Comparison of ENCODE assay signal across 8 cellular contexts in genomic region chr6:46325561-46326525, GRCh38.
DNase-seq lines count a peak whose midpoint lies in the region; ATAC-seq and TF ChIP-seq lines count a peak whose summit lies in the region.

No MANE protein-coding gene starts in this region.

- H2BK5ac ChIP-seq in mesenchymal stem cell (ENCODE audit: low read depth, low read length, poor library complexity, severe bottlenecking) = no peak overlapping the region

- H3K18ac ChIP-seq in mesenchymal stem cell (ENCODE audit: low read depth in 1 of 2, low read length in 2 of 2) = peak overlapping the region in 1 of 2 experiments; percentile 38

- peak overlapping the region; percentile 44 for H3K9ac ChIP-seq in Karpas-422 (ENCODE audit: low read length)
- peak overlapping the region; percentile 80 for H3K9ac ChIP-seq in mesenchymal stem cell (ENCODE audit: low read length)

- H3K27ac Mint-ChIP-seq in activated naive CD8-positive, alpha-beta T cell treated with anti-CD3 and anti-CD28 coated beads for 36 hours = no peak overlapping the region

- no peaks in the 10 kb centered on the region for H4K20me1 ChIP-seq in Karpas-422 (ENCODE audit: insufficient read depth, low read depth, low read length)

- no peaks in the 10 kb centered on the region for H3K9me2 ChIP-seq in Karpas-422 (replicated peaks; ENCODE audit: insufficient read depth, low read length)

- H3K4me2 ChIP-seq in Karpas-422 (ENCODE audit: low read depth, low read length, poor library complexity, severe bottlenecking) (peak overlapping the region; percentile 66), mesenchymal stem cell (ENCODE audit: low read length, poor library complexity, severe bottlenecking) (peak overlapping the region; percentile 39)

- in situ Hi-C loops in astrocyte of the cerebellum (cut with HindIII; ENCODE audit: low sequenced_read_pairs) = no loop called here

- no peaks in the 10 kb centered on the region for H3K36me3 Mint-ChIP-seq in activated naive CD8-positive, alpha-beta T cell treated with anti-CD3 and anti-CD28 coated beads for 36 hours

- no peak overlapping the region for H3K23ac ChIP-seq in mesenchymal stem cell (ENCODE audit: low read length in 2 of 2)

- peak overlapping the region; percentile 7; the same call in 1 of the 2 replicates for H3K4me3 ChIP-seq in BJ (ENCODE audit: low read depth, low read length)
- peak overlapping the region; percentile 33 for H3K4me3 ChIP-seq in Karpas-422 (ENCODE audit: low read length)
- H3K4me3 ChIP-seq in astrocyte of the cerebellum (ENCODE audit: low read depth, low read length) = peak overlapping the region; percentile 30
- H3K4me3 ChIP-seq in mesenchymal stem cell (ENCODE audit: insufficient read depth in 1 of 2, low read depth in 1 of 2, low read length in 2 of 2) = peak overlapping the region in 1 of 2 experiments; percentile 81

- no peak overlapping the region for H4K8ac ChIP-seq in mesenchymal stem cell (ENCODE audit: low read length)

- peaks cover 27% of the 10 kb centered on the region for H3K27me3 Mint-ChIP-seq in activated naive CD8-positive, alpha-beta T cell treated with anti-CD3 and anti-CD28 coated beads for 36 hours

- no peak for TF ChIP-seq CTCF in BJ (IDR thresholded peaks at IDR 0.05; ENCODE audit: insufficient read depth, low read depth, low read length)
- no peak for TF ChIP-seq CTCF in astrocyte of the cerebellum (IDR thresholded peaks at IDR 0.05; ENCODE audit: low read depth, low read length, missing control alignments)

- H3K4me1 ChIP-seq in Karpas-422 (ENCODE audit: low read length) (peaks cover 40% of the 10 kb centered on the region), mesenchymal stem cell (ENCODE audit: control insufficient read depth, insufficient read depth, low read depth, low read length) (peaks cover 10% of the 10 kb centered on the region)

- no peaks in the 10 kb centered on the region for H3K79me2 ChIP-seq in Karpas-422 (ENCODE audit: low read length)

- peak overlapping the region; percentile 22; the same call in 1 of the 2 replicates for H2AFZ ChIP-seq in Karpas-422 (ENCODE audit: low read length)
- no peak overlapping the region for H2AFZ ChIP-seq in mesenchymal stem cell (ENCODE audit: low read depth, low read length)

- H2BK15ac ChIP-seq in mesenchymal stem cell (ENCODE audit: low read depth, poor library complexity, severe bottlenecking) = no peak overlapping the region

- H3K36me3 ChIP-seq in BJ (ENCODE audit: control insufficient read depth, insufficient read depth, low read length) (no peaks in the 10 kb centered on the region), Karpas-422 (ENCODE audit: insufficient read depth, low read length) (no peaks in the 10 kb centered on the region), mesenchymal stem cell (ENCODE audit: control insufficient read depth in 1 of 2, insufficient read depth in 2 of 2, low read depth in 1 of 2, low read length in 2 of 2) (no peaks in the 10 kb centered on the region)

- H3K9me3 ChIP-seq in Karpas-422 (ENCODE audit: low read length) = no peaks in the 10 kb centered on the region
- H3K9me3 ChIP-seq in mesenchymal stem cell (ENCODE audit: control insufficient read depth, low read length) = no peaks in the 10 kb centered on the region

- POLR2A ChIA-PET in BJ (lab: Charles Lee) = interaction anchor here (0.6 kb wide), 1 partner anchor 102 kb away, joined by 4 read pairs; no protein-coding TSS in a partner anchor

- H3K27ac ChIP-seq in Karpas-422 (ENCODE audit: low read length) (peak overlapping the region; percentile 71), mesenchymal stem cell (ENCODE audit: low read length, poor library complexity, severe bottlenecking) (peak overlapping the region; percentile 30)

- H2BK120ac ChIP-seq in mesenchymal stem cell (ENCODE audit: low read depth, low read length) = no peak overlapping the region

- H3K14ac ChIP-seq in mesenchymal stem cell (ENCODE audit: low read length in 2 of 2) = no peak overlapping the region

- no peaks in the 10 kb centered on the region for H3K9me3 Mint-ChIP-seq in activated naive CD8-positive, alpha-beta T cell treated with anti-CD3 and anti-CD28 coated beads for 36 hours

- H3K4me1 Mint-ChIP-seq in activated naive CD8-positive, alpha-beta T cell treated with anti-CD3 and anti-CD28 coated beads for 36 hours = peaks cover 3% of the 10 kb centered on the region

- no peak overlapping the region for H2AK5ac ChIP-seq in mesenchymal stem cell (ENCODE audit: low read length, severe bottlenecking)

- WGBS in mesenchymal stem cell = 26% methylated on average over 20 of the region's 21 CpGs

- no peak overlapping the region for H4K91ac ChIP-seq in mesenchymal stem cell (ENCODE audit: low read length)

- no peaks in the 10 kb centered on the region for H3K79me1 ChIP-seq in mesenchymal stem cell (replicated peaks; ENCODE audit: low read length, poor library complexity, severe bottlenecking)

- no peak overlapping the region for H2BK12ac ChIP-seq in mesenchymal stem cell (ENCODE audit: low read length in 2 of 2)

- H3K4me3 Mint-ChIP-seq in activated naive CD8-positive, alpha-beta T cell treated with anti-CD3 and anti-CD28 coated beads for 36 hours = no peak overlapping the region

- ATAC-seq in left lobe of liver = no peak

- DNase-seq in BJ (ENCODE audit: low read depth) (peak; percentile 53), Karpas-422 (peak; percentile 92), astrocyte of the cerebellum (ENCODE audit: low read depth) (peak; percentile 49), mesenchymal stem cell (peak; percentile 70), left lobe of liver (ENCODE audit: low spot score) (no peak), NAMALWA (ENCODE audit: low spot score) (no peak), GDM1 (lab: John Stamatoyannopoulos, UW) (no peak)
- no peak for DNase-seq in activated naive CD8-positive, alpha-beta T cell treated with anti-CD3 and anti-CD28 coated beads for 36 hours

- CTCF ChIA-PET in BJ (lab: Yijun Ruan, JAX) = interaction anchor here (0.7 to 1.8 kb wide), 4 partner anchors 12 to 187 kb away, joined by 3 to 4 read pairs (median 4); no protein-coding TSS in a partner anchor

- H3K4ac ChIP-seq in mesenchymal stem cell (ENCODE audit: low read depth in 1 of 2, low read length in 2 of 2) = peak overlapping the region in 1 of 2 experiments; percentile 37

- H3K27me3 ChIP-seq in BJ (ENCODE audit: control insufficient read depth, insufficient read depth, low read length) = peaks cover 2% of the 10 kb centered on the region; the same call in 1 of the 2 replicates
- H3K27me3 ChIP-seq in Karpas-422 (ENCODE audit: low read length) = no peaks in the 10 kb centered on the region
- H3K27me3 ChIP-seq in mesenchymal stem cell (ENCODE audit: control insufficient read depth in 1 of 2, insufficient read depth in 1 of 2, low read length in 2 of 2) = no peaks in the 10 kb centered on the region

Comparison
In these comparisons a context has a peak if more than half of its experiments do, and no peak if none do; other contexts are left out.
1. DNase-seq: peak in BJ (single experiment), Karpas-422 (single experiment), astrocyte of the cerebellum (single experiment) and mesenchymal stem cell (single experiment); none in left lobe of liver (single experiment), NAMALWA (single experiment), GDM1 (single experiment) and activated naive CD8-positive, alpha-beta T cell treated with anti-CD3 and anti-CD28 coated beads for 36 hours (single experiment).